In genomic region chr16:14485811-14486519, GRCh38 we compare ENCODE assay signal across 10 cellular contexts.
A peak's percentile ranks its signal among the peaks of the same experiment; 100 is the strongest.
DNase-seq lines count a peak whose midpoint lies in the region; ATAC-seq and TF ChIP-seq lines count a peak whose summit lies in the region.
"Had no signal": no experiment of that assay in that cellular context is flagged by ENCODE, and none has a peak within 500 bp of the region (broad histone marks: within the 10 kb centered on the region; RNA-seq: fewer than 3 reads in every experiment).

No MANE protein-coding gene starts in this region.

- intact Hi-C loops in right cardiac atrium (cut with DNase I) (loop anchor here in 1 of 4 donors (5.0 kb wide), 1 partner anchor 184 kb away; no protein-coding TSS in a partner anchor), sciatic nerve (cut with DNase I) (no loop called here)

- ATAC-seq in WTC11, result no peak
- ATAC-seq in right cardiac atrium, result peak; percentile 3 to 9
- ATAC-seq in sciatic nerve, result peak; percentile 55
- no peak for ATAC-seq in GM18519 (IDR thresholded peaks at IDR 0.05; ENCODE audit: low FRiP score, unreplicated experiment)
- ATAC-seq in activated naive CD8-positive, alpha-beta T cell treated with anti-CD3 and anti-CD28 coated beads, Interleukin-2, amount 50 U/mL, for 24 hours, result no peak

- peaks cover 10% of the 10 kb centered on the region for H3K36me3 Mint-ChIP-seq in WTC11
- peaks cover 20% of the 10 kb centered on the region for H3K36me3 Mint-ChIP-seq in activated naive CD8-positive, alpha-beta T cell treated with anti-CD3 and anti-CD28 coated beads, Interleukin-2, amount 50 U/mL, for 24 hours (ENCODE audit: low read depth)

- 0 out of 2 replicates have a peak, but pooled peaks cover 2% of the 10 kb centered on the region for H3K9me3 Mint-ChIP-seq in WTC11
- no peaks in the 10 kb centered on the region for H3K9me3 Mint-ChIP-seq in activated naive CD8-positive, alpha-beta T cell treated with anti-CD3 and anti-CD28 coated beads, Interleukin-2, amount 50 U/mL, for 24 hours

- H3K27me3 ChIP-seq in BE2C (no peaks in the 10 kb centered on the region), right cardiac atrium (ENCODE audit: control insufficient read depth, insufficient read depth) (no peaks in the 10 kb centered on the region)
- H3K27me3 ChIP-seq: BLaER1 treated with 17β-estradiol and CSF1 and Interleukin-3, amounts not matched to agents 10 nM and 100 nM had no signal

- 0 out of 2 replicates have a peak overlapping the region, but pooled peaks have one; percentile 23 for H3K27ac Mint-ChIP-seq in WTC11
- H3K27ac Mint-ChIP-seq in activated naive CD8-positive, alpha-beta T cell treated with anti-CD3 and anti-CD28 coated beads, Interleukin-2, amount 50 U/mL, for 24 hours, result no peak overlapping the region

- no peaks in the 10 kb centered on the region for H3K9me3 ChIP-seq in BE2C
- H3K9me3 ChIP-seq in right cardiac atrium (ENCODE audit: control insufficient read depth, low read length), result no peaks in the 10 kb centered on the region

- H3K4me1 ChIP-seq in BE2C (peaks cover 14% of the 10 kb centered on the region), right cardiac atrium (ENCODE audit: control insufficient read depth, insufficient read depth, low read length) (peaks cover 3% of the 10 kb centered on the region)

- CTCF ChIA-PET in WTC11 (lab: Charles Lee), result interaction anchor here (0.9 to 1.4 kb wide), 3 partner anchors 12 to 187 kb away, joined by 3 read pairs; no protein-coding TSS in a partner anchor

- POLR2A ChIA-PET in WTC11 (lab: Charles Lee), result interaction anchor here (0.8 to 1.0 kb wide), 2 partner anchors 14 to 186 kb away, joined by 3 read pairs; no protein-coding TSS in a partner anchor

- peak overlapping the region; percentile 6 for H3K27ac ChIP-seq in right cardiac atrium (ENCODE audit: low read length)

- H3K27me3 Mint-ChIP-seq in WTC11 (ENCODE audit: low read depth), result no peaks in the 10 kb centered on the region
- H3K27me3 Mint-ChIP-seq in activated naive CD8-positive, alpha-beta T cell treated with anti-CD3 and anti-CD28 coated beads, Interleukin-2, amount 50 U/mL, for 24 hours, result no peaks in the 10 kb centered on the region

- H3K4me3 Mint-ChIP-seq in WTC11, result no peak overlapping the region
- no peak overlapping the region for H3K4me3 Mint-ChIP-seq in activated naive CD8-positive, alpha-beta T cell treated with anti-CD3 and anti-CD28 coated beads, Interleukin-2, amount 50 U/mL, for 24 hours

- DNase-seq in BE2C (no peak), WTC11 (ENCODE audit: low spot score) (no peak), right cardiac atrium (no peak), sciatic nerve (ENCODE audit: low spot score) (no peak), NCI-H446 treated with DMSO at 0.1 percent for 48 hours (lab: John Stamatoyannopoulos, UW) (no peak)
- DNase-seq in effector CD4-positive, alpha-beta T cell, result no peak
- DNase-seq in activated naive CD8-positive, alpha-beta T cell treated with anti-CD3 and anti-CD28 coated beads, Interleukin-2, amount 50 U/mL, for 24 hours, result no peak
- DNase-seq: stimulated activated CD4-positive, alpha-beta T cell treated with anti-CD3 and anti-CD28 coated beads, Interleukin-12 subunit alpha, Interleukin-12 subunit beta, amount 100 ng/mL, for 4 hours had no signal

- peak overlapping the region; percentile 63 for H3K4me3 ChIP-seq in BE2C (ENCODE audit: low read depth, low read length)
- H3K4me3 ChIP-seq in right cardiac atrium (ENCODE audit: low read length), result no peak overlapping the region
- H3K4me3 ChIP-seq: BLaER1 treated with 17β-estradiol and CSF1 and Interleukin-3, amounts not matched to agents 10 nM and 100 nM had no signal

- no peaks in the 10 kb centered on the region for H3K36me3 ChIP-seq in BE2C

- H3K4me1 Mint-ChIP-seq in WTC11, result peaks cover 40% of the 10 kb centered on the region
- peaks cover 16% of the 10 kb centered on the region for H3K4me1 Mint-ChIP-seq in activated naive CD8-positive, alpha-beta T cell treated with anti-CD3 and anti-CD28 coated beads, Interleukin-2, amount 50 U/mL, for 24 hours

- TF ChIP-seq CTCF in BE2C (IDR thresholded peaks at IDR 0.05; ENCODE audit: low read depth, low read length) (no peak), WTC11 (IDR thresholded peaks at IDR 0.05) (no peak)

- 89% methylated on average over 16 of the region's 16 CpGs for WGBS in right cardiac atrium

TF ChIP-seq in WTC11, 78 proteins besides CTCF, POLR2A, EP300 and RAD21:
- TF ChIP-seq ZNF263 (CRISPR knock-in tag; IDR thresholded peaks at IDR 0.05; ENCODE audit: low read depth) (no peak), ZNF121 (CRISPR knock-in tag; IDR thresholded peaks at IDR 0.05) (peak; percentile 90), USF1 (CRISPR knock-in tag; IDR thresholded peaks at IDR 0.05) (no peak)

Comparison
In these comparisons a context has a peak if more than half of its experiments do, and no peak if none do; other contexts are left out.
1. ATAC-seq: peak in right cardiac atrium (2 of 2) and sciatic nerve (single experiment); none in WTC11 (single experiment), GM18519 (single experiment) and activated naive CD8-positive, alpha-beta T cell treated with anti-CD3 and anti-CD28 coated beads, Interleukin-2, amount 50 U/mL, for 24 hours (single experiment).